8 cellular contexts compared by ENCODE assay signal in the genomic region with DNA sequence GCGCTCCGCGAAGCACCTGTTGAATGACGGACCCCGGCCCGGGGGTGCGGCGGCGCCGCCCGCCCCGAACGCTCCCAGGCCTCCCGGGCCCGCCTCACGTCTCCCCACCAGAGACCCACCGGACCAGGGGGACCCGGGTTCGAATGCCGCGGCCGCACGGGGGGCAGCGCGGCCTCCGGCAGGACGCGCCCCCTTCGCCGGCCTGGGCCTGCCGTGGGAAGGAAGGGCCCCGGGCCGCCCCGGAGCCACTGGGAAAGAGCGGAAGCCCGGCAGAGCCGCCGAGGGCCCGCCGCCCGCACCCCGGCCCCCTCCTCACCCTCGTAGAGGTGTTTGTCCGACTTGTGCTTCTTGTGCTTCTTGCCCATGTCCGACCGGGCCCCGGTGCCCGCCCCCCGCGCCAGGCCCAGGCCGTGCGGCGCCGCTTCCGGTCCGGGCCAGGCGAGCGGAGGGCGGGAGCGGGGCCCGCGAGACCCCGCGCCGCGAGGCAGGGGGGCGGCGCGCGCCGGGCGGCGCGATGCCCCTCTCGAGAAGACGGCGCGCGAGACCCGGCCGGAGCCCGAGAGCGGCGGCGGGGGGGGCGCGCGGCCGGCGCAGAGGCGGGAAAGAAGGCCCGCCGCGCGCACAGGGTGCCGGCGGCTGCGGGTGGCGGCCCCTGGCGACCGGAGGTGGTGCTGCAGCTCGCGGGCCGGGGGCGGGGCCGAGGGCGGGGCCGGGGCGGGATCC. TPM values are rescaled to one million over a fixed set of nuclear protein-coding genes. Genes with fewer than 3 reads are reported as not detected.
DNase-seq lines count a peak whose midpoint lies in the region; ATAC-seq, FAIRE-seq and TF ChIP-seq lines count a peak whose summit lies in the region.

A gene (minus strand): TSS at position 579 of the 723 bp plus-strand sequence. CDS start 214 bp downstream, at position 365.

- POLR2A ChIA-PET in RWPE1 (lab: Yijun Ruan, JAX; ENCODE audit: low non-redundant PET), result no interaction called here

- WGBS in gastroesophageal sphincter (ENCODE audit: low coverage in 1 of 2), 2 donors, result 5% methylated on average over 4 of the region's 109 CpGs; no CpG with 5 or more reads in 1 of the 2 donors

- peaks cover 12 to 67% (median 16%) of the 10 kb centered on the region in 3 donors for H3K4me1 ChIP-seq in gastroesophageal sphincter

- no peak for TF ChIP-seq EP300 in gastroesophageal sphincter (IDR thresholded peaks at IDR 0.05)

- ATAC-seq in HG03439 (IDR thresholded peaks at IDR 0.05; ENCODE audit: unreplicated experiment), result peak; percentile 67
- peak; percentile 85 for ATAC-seq in gastroesophageal sphincter

- no peak for TF ChIP-seq POLR2A in gastroesophageal sphincter (IDR thresholded peaks at IDR 0.05)

- CTCF ChIA-PET in RWPE1 (lab: Yijun Ruan, JAX), result interaction anchor here (0.7 to 1.7 kb wide), 4 partner anchors 8 to 297 kb away, joined by 3 to 8 read pairs (median 5); no protein-coding TSS in a partner anchor

- H3K36me3 ChIP-seq in gastroesophageal sphincter, result peaks cover 0 to 11% of the 10 kb centered on the region in 2 donors

- H3K9me3 ChIP-seq in gastroesophageal sphincter, result no peaks in the 10 kb centered on the region

- DNase-seq in CD1c-positive myeloid dendritic cell (ENCODE audit: extremely low spot score) (peak; percentile 83), GM19239 (ENCODE audit: insufficient read length, low spot score) (peak; percentile 92), RWPE1 (ENCODE audit: low spot score) (peak; percentile 77), nucleus accumbens (lab: John Stamatoyannopoulos, UW) (peak in 43 of 56 donors; percentile 15 to 80 (median 56)), superior temporal gyrus (ENCODE audit: extremely low spot score) (peak; percentile 40)
- DNase-seq in activated effector memory CD4-positive, alpha-beta T cell treated with Interleukin-2 at 50 U/mL for 16 hours, result peak; percentile 80

- TF ChIP-seq CTCF in RWPE1 (conservative IDR thresholded peaks at IDR 0.05; ENCODE audit: low read depth) (peak; percentile 79), gastroesophageal sphincter (IDR thresholded peaks at IDR 0.05) (peak; percentile 21 to 73 (median 56))

- peak within 1 kb of the TSS; percentile 75 to 95 for H3K4me3 ChIP-seq in gastroesophageal sphincter

- FAIRE-seq in GM19239 (lab: Jason Lieb, UNC), result no peak

- H3K27me3 ChIP-seq in gastroesophageal sphincter, result no peaks in the 10 kb centered on the region

- peak within 1 kb of the TSS; percentile 74 for H3K27ac ChIP-seq in RWPE1
- H3K27ac ChIP-seq in gastroesophageal sphincter, result peak within 1 kb of the TSS; percentile 60 to 90 (median 84)

RNA-seq across cellular contexts. Expression of the gene that starts here (rescaled TPM):
- total RNA-seq in gastroesophageal sphincter, result 10 to 100 TPM; 59.1 to 84.0 (median 70.5) TPM

Comparison
In these comparisons a context has a peak if more than half of its experiments do, and no peak if none do; other contexts are left out.
1. Peak in every context shown above with its lines: DNase-seq, ATAC-seq, H3K4me3 ChIP-seq and H3K27ac ChIP-seq.
2. DNase-seq: peak in every context shown above with its lines; median percentile 92 in GM19239; 83 in CD1c-positive myeloid dendritic cell; 80 in activated effector memory CD4-positive, alpha-beta T cell treated with Interleukin-2 at 50 U/mL for 16 hours; 77 in RWPE1; 56 in nucleus accumbens; 40 in superior temporal gyrus.